ENCODE assay signal across 8 cellular contexts in genomic region chr3:152376351-152377183, GRCh38.
DNase-seq lines count a peak whose midpoint lies in the region; ATAC-seq, FAIRE-seq and TF ChIP-seq lines count a peak whose summit lies in the region.

No MANE protein-coding gene starts in this region.

- H3K9me3 Mint-ChIP-seq in natural killer cell: no peaks in the 10 kb centered on the region

- H3K27ac Mint-ChIP-seq in natural killer cell: peak overlapping the region; percentile 85 to 94

- H3K27ac ChIP-seq in ascending aorta: peak overlapping the region; percentile 47 to 57
- no peak overlapping the region for H3K27ac ChIP-seq in kidney (ENCODE audit: low read depth in 2 of 2, low read length in 2 of 2)

- no peaks in the 10 kb centered on the region for H3K36me3 Mint-ChIP-seq in natural killer cell

- DNase-seq in GM10248 (ENCODE audit: extremely low spot score) (peak; percentile 24), ascending aorta (ENCODE audit: low spot score in 2 of 2) (no peak), natural killer cell (no peak), COLO668 (lab: John Stamatoyannopoulos, UW; ENCODE audit: unreplicated experiment) (no peak), NCI-H2227 (lab: John Stamatoyannopoulos, UW; ENCODE audit: unreplicated experiment) (no peak), kidney (no peak)

- H3K27me3 ChIP-seq in ascending aorta: no peaks in the 10 kb centered on the region

- no peaks in the 10 kb centered on the region for H3K9me3 ChIP-seq in ascending aorta
- no peaks in the 10 kb centered on the region for H3K9me3 ChIP-seq in kidney (ENCODE audit: control insufficient read depth in 1 of 2, low read length in 2 of 2)

- POLR2A ChIA-PET in GM10248 (lab: Yijun Ruan, JAX): interaction anchor here (0.6 to 1.0 kb wide), 3 partner anchors 12 to 44 kb away, joined by 3 read pairs; no protein-coding TSS in a partner anchor

- TF ChIP-seq CTCF in GM10248 (IDR thresholded peaks at IDR 0.05; ENCODE audit: control extremely low read depth, extremely low read depth, low read depth, missing control alignments) (no peak), ascending aorta (IDR thresholded peaks at IDR 0.05) (no peak), natural killer cell (IDR thresholded peaks at IDR 0.05) (no peak), kidney (IDR thresholded peaks at IDR 0.05; ENCODE audit: borderline replicate concordance, extremely low read depth, insufficient read depth) (no peak)

- ATAC-seq in GM21423 (IDR thresholded peaks at IDR 0.05; ENCODE audit: unreplicated experiment) (peak; percentile 85), HG03571 (IDR thresholded peaks at IDR 0.05; ENCODE audit: unreplicated experiment) (peak; percentile 53), natural killer cell (peak; percentile 49 to 71 (median 55))

- H3K9ac ChIP-seq in kidney (ENCODE audit: low read length in 2 of 2): no peak overlapping the region

- CTCF ChIA-PET in GM10248 (lab: Yijun Ruan, JAX): interaction anchor here (1.2 to 7.5 kb wide), 3 partner anchors 14 to 44 kb away, joined by 3 to 58 read pairs (median 4); no protein-coding TSS in a partner anchor

- H3K27me3 Mint-ChIP-seq in natural killer cell (ENCODE audit: low read depth in 2 of 2): no peaks in the 10 kb centered on the region

- H3K4me3 ChIP-seq in ascending aorta (peak overlapping the region in 1 of 2 donors; percentile 29), kidney (ENCODE audit: low read length in 2 of 2) (no peak overlapping the region)

- intact Hi-C loops in ascending aorta (cut with DNase I): no loop called here
- intact Hi-C loops in natural killer cell (cut with micrococcal nuclease): no loop called here
- intact Hi-C loops in kidney (cut with DNase I): no loop called here

- H3K4me1 ChIP-seq in ascending aorta: peaks cover 0 to 51% of the 10 kb centered on the region in 2 donors
- H3K4me1 ChIP-seq in kidney (ENCODE audit: control insufficient read depth in 1 of 2, insufficient read depth in 1 of 2, low read depth in 1 of 2, low read length in 2 of 2): peaks cover 5 to 17% of the 10 kb centered on the region in 2 donors

- peaks cover 49 to 69% of the 10 kb centered on the region in 2 donors for H3K4me1 Mint-ChIP-seq in natural killer cell

- peaks cover 3 to 5% of the 10 kb centered on the region in 2 donors for H3K36me3 ChIP-seq in ascending aorta
- no peaks in the 10 kb centered on the region for H3K36me3 ChIP-seq in kidney (ENCODE audit: control insufficient read depth in 1 of 2, insufficient read depth in 2 of 2, low read length in 2 of 2)

- no peak for FAIRE-seq in kidney (lab: Jason Lieb, UNC)

- peak overlapping the region; percentile 59 for H3K4me3 Mint-ChIP-seq in natural killer cell

Comparison
In these comparisons a context has a peak if more than half of its experiments do, and no peak if none do; other contexts are left out.
1. H3K27ac ChIP-seq: peak in ascending aorta (2 of 2); none in kidney (0 of 2).
2. Peak in every context shown above with its lines, with median percentiles within 50 percentile points of each other: ATAC-seq.